ENCODE assay signal across 11 cellular contexts in genomic region chr20:31496761-31497295, GRCh38. TPM values are rescaled to one million over a fixed set of nuclear protein-coding genes. Genes with fewer than 3 reads are reported as not detected.
A peak's percentile ranks its signal among the peaks of the same experiment; 100 is the strongest.
DNase-seq lines count a peak whose midpoint lies in the region; ATAC-seq and TF ChIP-seq lines count a peak whose summit lies in the region.
"Had no signal": no experiment of that assay in that cellular context is flagged by ENCODE, and none has a peak within 500 bp of the region (broad histone marks: within the 10 kb centered on the region; RNA-seq: fewer than 3 reads in every experiment).

No MANE protein-coding gene starts in this region.

- H3K27ac Mint-ChIP-seq in T-cell: no peak overlapping the region

- no peak overlapping the region for H3K4me3 ChIP-seq in ovary

- H3K9me3 ChIP-seq in ovary: no peaks in the 10 kb centered on the region

- H3K27me3 ChIP-seq in ovary: no peaks in the 10 kb centered on the region

- no peaks in the 10 kb centered on the region for H3K9me3 Mint-ChIP-seq in T-cell

- no peak for TF ChIP-seq CTCF in ovary (IDR thresholded peaks at IDR 0.05)

- intact Hi-C loops in ovary (cut with DNase I): no loop called here

- peak; percentile 84 for DNase-seq in A172 (ENCODE audit: low spot score)
- DNase-seq in M059J (ENCODE audit: low read depth): peak; percentile 57
- peak; percentile 68 for DNase-seq in fibroblast of peridontal ligament (ENCODE audit: extremely low read depth)
- peak in 4 of 5 donors; percentile 36 to 70 (median 66) for DNase-seq in ovary
- no peak for DNase-seq in GM19240 (ENCODE audit: insufficient read length, low spot score)
- DNase-seq in stimulated activated CD4-positive, alpha-beta T cell treated with anti-CD3 and anti-CD28 coated beads, Interleukin-2, amount 100 ng/mL, for 24 hours: no peak
- no peak for DNase-seq in SHP77 (lab: John Stamatoyannopoulos, UW)
- DNase-seq in T-cell: no peak
- DNase-seq: Karpas-422 had no signal

- TF ChIP-seq EP300 in ovary (IDR thresholded peaks at IDR 0.05): no peak

- TF ChIP-seq POLR2A in ovary (IDR thresholded peaks at IDR 0.05): no peak

- H3K27ac ChIP-seq in ovary: no peak overlapping the region
- H3K27ac ChIP-seq: VCaP had no signal

- no peak for ATAC-seq in T-cell (replicated peaks in 1 of 4)

- no peaks in the 10 kb centered on the region for H3K36me3 Mint-ChIP-seq in T-cell

- no peaks in the 10 kb centered on the region for H3K36me3 ChIP-seq in ovary

- peaks cover 5% of the 10 kb centered on the region for H3K4me1 ChIP-seq in ovary (ENCODE audit: insufficient read depth)

- no peaks in the 10 kb centered on the region for H3K4me1 Mint-ChIP-seq in T-cell

- WGBS in ovary, 3 donors: 11 to 16% (median 14%) methylated on average over 15 of the region's 15 CpGs

- CTCF ChIA-PET in T-cell (lab: Charles Lee): interaction anchor here in 1 of 2 donors (0.5 kb wide), 1 partner anchor 42 kb away, joined by 4 read pairs; no protein-coding TSS in a partner anchor

- H3K4me3 Mint-ChIP-seq in T-cell: no peak overlapping the region

- POLR2A ChIA-PET in T-cell (lab: Charles Lee): no interaction called here

- H3K27me3 Mint-ChIP-seq in T-cell: peaks cover 18 to 20% of the 10 kb centered on the region in 2 donors

RNA-seq across cellular contexts. Expression of gene HM13, which starts 17.4 kb away (rescaled TPM):
- total RNA-seq in A172 (2014; rRNA removed; shearing (Covaris generic)): 58.2 and 67.9 TPM in 2 replicates
- total RNA-seq in M059J (2014; rRNA removed; shearing (Covaris generic)): 244 and 248 TPM in 2 replicates
- total RNA-seq in ovary (100 to 1,000 TPM in 3 of 7 donors, 10 to 100 TPM in 4; 30.2 to 158 (median 97.3) TPM), T-cell (100 to 1,000 TPM; 108 to 149 (median 140) TPM)
- polyA plus RNA-seq in ovary: 100 to 1,000 TPM in 1 of 2 donors, 10 to 100 TPM in 1; 72.6 to 129 TPM

RNA-seq across cellular contexts. Expression of gene REM1, which starts 21.7 kb away (rescaled TPM):
- not detected in 2 replicates for total RNA-seq in A172 (2014; rRNA removed; shearing (Covaris generic))
- total RNA-seq in M059J (2014; rRNA removed; shearing (Covaris generic)): not detected in 2 replicates
- 1 to 10 TPM; 1.1 to 6.5 (median 2.4) TPM for total RNA-seq in ovary
- polyA plus RNA-seq in ovary: 1 to 10 TPM; 2.9 to 5.3 TPM
- not detected for total RNA-seq in T-cell

RNA-seq across cellular contexts. Expression of gene DEFB124, which starts 21.9 kb away (rescaled TPM):
- total RNA-seq in A172 (2014; rRNA removed; shearing (Covaris generic)): not detected in 2 replicates
- not detected in 2 replicates for total RNA-seq in M059J (2014; rRNA removed; shearing (Covaris generic))
- total RNA-seq in ovary (under 1 TPM in 2 of 7 donors, not detected in 5; 0.45 to 0.62 TPM), T-cell (not detected)
- polyA plus RNA-seq in ovary: under 1 TPM in 1 of 2 donors, not detected in 1; 0.82 TPM

RNA-seq across cellular contexts. Expression of gene DEFB123, which starts 56.4 kb away (rescaled TPM):
- total RNA-seq in A172 (2014; rRNA removed; shearing (Covaris generic)): not detected in 2 replicates
- not detected in 2 replicates for total RNA-seq in M059J (2014; rRNA removed; shearing (Covaris generic))
- total RNA-seq in ovary (not detected), T-cell (not detected)
- not detected for polyA plus RNA-seq in ovary
- polyA plus RNA-seq: thymus had no signal

Comparison
In these comparisons a context has a peak if more than half of its experiments do, and no peak if none do; other contexts are left out.
1. DNase-seq: peak in A172 (single experiment), M059J (single experiment), fibroblast of peridontal ligament (single experiment) and ovary (4 of 5); none in GM19240 (single experiment), stimulated activated CD4-positive, alpha-beta T cell treated with anti-CD3 and anti-CD28 coated beads, Interleukin-2, amount 100 ng/mL, for 24 hours (0 of 2), SHP77 (0 of 2) and T-cell (0 of 34).